12 cellular contexts compared by ENCODE assay signal in the genomic region with DNA sequence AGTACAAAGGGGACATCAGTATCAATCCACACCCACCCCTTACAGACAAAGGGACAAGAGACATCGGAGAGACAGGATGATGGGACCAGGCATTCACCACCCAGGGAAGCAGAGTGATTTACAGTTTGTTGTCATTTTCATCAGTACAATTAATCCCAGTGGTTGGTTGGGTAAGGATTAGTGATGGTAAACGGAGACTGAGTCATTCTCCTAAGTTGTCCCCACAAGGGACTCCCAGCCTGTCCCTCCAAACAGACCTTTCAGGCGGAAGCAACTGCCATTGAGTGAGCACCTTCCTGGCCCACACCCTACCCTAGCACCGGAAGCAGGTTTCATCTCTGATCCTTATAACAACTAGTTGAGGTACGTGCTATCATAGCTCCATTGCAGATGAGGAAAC. TPM values are rescaled to one million over a fixed set of nuclear protein-coding genes. Genes with fewer than 3 reads are reported as not detected.
"Had no signal": no experiment of that assay in that cellular context is flagged by ENCODE, and none has a peak within 500 bp of the region (broad histone marks: within the 10 kb centered on the region; RNA-seq: fewer than 3 reads in every experiment).

No MANE protein-coding gene starts in this region.

- DNase-seq: activated CD4-positive, alpha-beta memory T cell treated with anti-CD3 and anti-CD28 coated beads, Interleukin-2, amount 10 ng/mL, durations not matched to agents 7 days and 5 days; activated CD8-positive, alpha-beta memory T cell treated with anti-CD3 and anti-CD28 coated beads, Interleukin-2, amount 50 U/mL, for 4 hours; activated naive CD4-positive, alpha-beta T cell treated with anti-CD3 and anti-CD28 coated beads, Interleukin-2, amount 10 ng/mL, durations not matched to agents 7 days and 5 days; effector memory CD4-positive, alpha-beta T cell; left colon; natural killer cell; posterior cingulate gyrus; sigmoid colon; stimulated activated CD4-positive, alpha-beta T cell treated with anti-CD3 and anti-CD28 coated beads, Interleukin-12 subunit alpha, Interleukin-12 subunit beta, amount 100 ng/mL, for 4 hours; stimulated activated naive CD4-positive, alpha-beta T cell treated with Interleukin-2 at 50 U/mL for 16 hours had no signal

- H3K27me3 ChIP-seq: sigmoid colon had no signal

- H3K4me1 ChIP-seq: sigmoid colon had no signal

- ATAC-seq: natural killer cell had no signal

- H3K36me3 ChIP-seq: sigmoid colon had no signal

- H3K4me3 ChIP-seq: sigmoid colon had no signal

RNA-seq across cellular contexts. Expression of a gene that starts 11.2 kb away (rescaled TPM):
- total RNA-seq: natural killer cell had no signal

RNA-seq across cellular contexts. Expression of a gene that starts 32.3 kb away (rescaled TPM):
- total RNA-seq: glomerular endothelial cell, ureter had no signal
